Comparison of ENCODE assay signal across 8 cellular contexts in the genomic region with DNA sequence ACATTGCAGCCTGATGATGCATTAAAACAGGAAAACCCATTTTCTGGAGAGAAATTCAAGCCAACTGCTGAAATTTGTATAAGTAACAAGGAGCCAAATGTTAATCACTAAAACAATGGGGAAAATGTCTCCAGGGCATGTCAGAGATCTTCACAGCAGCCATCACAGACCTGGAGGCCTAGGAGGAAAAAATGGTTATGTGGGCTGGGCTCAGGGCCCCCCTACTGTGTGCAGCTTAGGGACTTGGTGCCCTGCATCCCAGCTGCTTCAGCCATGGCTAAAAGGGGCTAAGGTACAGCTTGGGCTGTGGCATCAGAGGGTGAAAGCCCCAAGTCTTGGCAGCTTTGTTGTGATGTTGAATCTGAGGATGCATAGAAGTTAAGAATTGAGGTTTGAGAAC.
"Had no signal": no experiment of that assay in that cellular context is flagged by ENCODE, and none has a peak within 500 bp of the region (broad histone marks: within the 10 kb centered on the region; RNA-seq: fewer than 3 reads in every experiment).

No MANE protein-coding gene starts in this region.

- ATAC-seq: K562 had no signal

- DNase-seq: GOT3, H7, HCEC 1CT, HFFc6, IMR-90, KG1 had no signal

- H3K27ac Mint-ChIP-seq: HFFc6 had no signal

- H3K4me3 Mint-ChIP-seq: HFFc6 had no signal

- H3K4me3 ChIP-seq: K562 had no signal

- FAIRE-seq: HTR-8/SVneo, K562 had no signal
